Comparison of ENCODE assay signal across 14 cellular contexts in the genomic region with DNA sequence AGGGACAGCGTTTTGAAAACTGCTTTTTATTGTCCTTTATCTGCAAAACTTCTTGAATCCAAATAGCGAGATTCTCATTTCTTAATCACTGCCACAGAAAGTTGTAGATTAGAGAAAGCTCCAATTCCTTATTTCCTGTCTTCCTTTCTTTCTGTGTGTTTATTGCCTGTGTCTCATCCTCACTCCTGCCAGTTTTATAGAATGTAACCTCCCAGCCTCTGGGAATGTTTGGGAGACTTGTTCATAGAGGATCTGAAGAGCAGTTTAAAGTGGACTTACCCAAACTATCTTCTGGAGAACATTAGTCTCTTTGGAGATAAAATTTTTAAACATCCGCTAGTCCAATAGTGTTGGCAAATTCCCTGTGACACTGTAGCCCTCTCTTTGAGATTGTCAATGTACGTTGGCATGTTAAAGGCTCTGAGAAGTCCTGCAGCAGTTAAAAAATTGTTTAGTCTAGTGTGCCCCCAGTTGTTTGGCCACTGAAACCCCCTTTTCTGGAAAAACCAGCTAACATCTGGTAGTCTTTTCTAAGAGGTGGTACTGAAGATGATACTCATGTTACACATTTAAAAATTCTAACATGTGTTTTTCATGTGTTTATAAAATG. TPM values are rescaled to one million over a fixed set of nuclear protein-coding genes. Genes with fewer than 3 reads are reported as not detected.
A peak's percentile ranks its signal among the peaks of the same experiment; 100 is the strongest.
DNase-seq lines count a peak whose midpoint lies in the region; ATAC-seq, FAIRE-seq and TF ChIP-seq lines count a peak whose summit lies in the region.
"Had no signal": no experiment of that assay in that cellular context is flagged by ENCODE, and none has a peak within 500 bp of the region (broad histone marks: within the 10 kb centered on the region; RNA-seq: fewer than 3 reads in every experiment).

No MANE protein-coding gene starts in this region.

- no peaks in the 10 kb centered on the region for H3K36me3 Mint-ChIP-seq in chondrocyte (ENCODE audit: low read depth)
- H3K36me3 Mint-ChIP-seq in activated naive CD8-positive, alpha-beta T cell treated with anti-CD3 and anti-CD28 coated beads, Interleukin-2, amount 50 U/mL, for 24 hours (ENCODE audit: low read depth): peaks cover 2% of the 10 kb centered on the region
- H3K36me3 Mint-ChIP-seq: naive B cell had no signal

- peak overlapping the region; percentile 50 to 72 for H3K27ac ChIP-seq in mucosa of rectum (ENCODE audit: low read depth in 2 of 2, low read length in 2 of 2)

- H3K27me3 ChIP-seq in mucosa of rectum (ENCODE audit: control insufficient read depth in 2 of 2, insufficient read depth in 2 of 2, low read length in 2 of 2): no peaks in the 10 kb centered on the region

- peak; percentile 79 for DNase-seq in A172 (ENCODE audit: low spot score)
- DNase-seq in HTR-8/SVneo (ENCODE audit: insufficient read length, low spot score): peak; percentile 31
- no peak for DNase-seq in chondrocyte (ENCODE audit: low spot score)
- DNase-seq in NCI-H2081 (lab: John Stamatoyannopoulos, UW): no peak
- no peak for DNase-seq in activated naive CD8-positive, alpha-beta T cell treated with anti-CD3 and anti-CD28 coated beads, Interleukin-2, amount 50 U/mL, for 24 hours
- DNase-seq: activated CD4-positive, alpha-beta T cell treated with anti-CD3 and anti-CD28 coated beads for 48 hours; glutamatergic neuron; naive B cell; NCI-H1105; stimulated activated CD4-positive, alpha-beta T cell treated with anti-CD3 and anti-CD28 coated beads, Interleukin-4, amount 100 ng/mL, for 24 hours had no signal

- no peaks in the 10 kb centered on the region for H3K9me3 Mint-ChIP-seq in chondrocyte (ENCODE audit: low read depth)
- H3K9me3 Mint-ChIP-seq in activated naive CD8-positive, alpha-beta T cell treated with anti-CD3 and anti-CD28 coated beads, Interleukin-2, amount 50 U/mL, for 24 hours: no peaks in the 10 kb centered on the region

- H3K9me3 ChIP-seq in mucosa of rectum (ENCODE audit: control insufficient read depth in 2 of 2, low read length in 2 of 2): no peaks in the 10 kb centered on the region

- peaks cover 24 to 30% of the 10 kb centered on the region in 2 donors for H3K4me1 ChIP-seq in mucosa of rectum (ENCODE audit: control insufficient read depth in 2 of 2, insufficient read depth in 2 of 2, low read length in 2 of 2)

- peak overlapping the region; percentile 89 for H3K27ac Mint-ChIP-seq in chondrocyte (ENCODE audit: unreplicated experiment)
- H3K27ac Mint-ChIP-seq in activated naive CD8-positive, alpha-beta T cell treated with anti-CD3 and anti-CD28 coated beads, Interleukin-2, amount 50 U/mL, for 24 hours: no peak overlapping the region

- no peaks in the 10 kb centered on the region for H3K27me3 Mint-ChIP-seq in chondrocyte (ENCODE audit: low read depth)
- H3K27me3 Mint-ChIP-seq in activated naive CD8-positive, alpha-beta T cell treated with anti-CD3 and anti-CD28 coated beads, Interleukin-2, amount 50 U/mL, for 24 hours: no peaks in the 10 kb centered on the region
- H3K27me3 Mint-ChIP-seq: naive B cell had no signal

- no peak for TF ChIP-seq CTCF in chondrocyte (IDR thresholded peaks at IDR 0.05)

- peaks cover 5 to 10% of the 10 kb centered on the region in 2 donors for H3K36me3 ChIP-seq in mucosa of rectum (ENCODE audit: control insufficient read depth in 2 of 2, insufficient read depth in 2 of 2, low read length in 2 of 2)

- H3K4me3 ChIP-seq in mucosa of rectum (ENCODE audit: low read length in 2 of 2): no peak overlapping the region

- FAIRE-seq in HTR-8/SVneo (lab: Jason Lieb, UNC): no peak
- FAIRE-seq: urothelium cell line had no signal

- H3K9ac ChIP-seq in mucosa of rectum (ENCODE audit: low read depth in 1 of 2, low read length in 2 of 2): peak overlapping the region in 1 of 2 donors; percentile 35

- ATAC-seq in GM18868 (IDR thresholded peaks at IDR 0.05; ENCODE audit: unreplicated experiment) (no peak), GM18873 (IDR thresholded peaks at IDR 0.05; ENCODE audit: low FRiP score, unreplicated experiment) (no peak)
- ATAC-seq in activated naive CD8-positive, alpha-beta T cell treated with anti-CD3 and anti-CD28 coated beads, Interleukin-2, amount 50 U/mL, for 24 hours: no peak

- H3K4me1 Mint-ChIP-seq in chondrocyte (ENCODE audit: low read depth): peaks cover 48% of the 10 kb centered on the region
- peaks cover 15% of the 10 kb centered on the region for H3K4me1 Mint-ChIP-seq in activated naive CD8-positive, alpha-beta T cell treated with anti-CD3 and anti-CD28 coated beads, Interleukin-2, amount 50 U/mL, for 24 hours

- H3K4me3 Mint-ChIP-seq in chondrocyte (ENCODE audit: unreplicated experiment): no peak overlapping the region
- H3K4me3 Mint-ChIP-seq in activated naive CD8-positive, alpha-beta T cell treated with anti-CD3 and anti-CD28 coated beads, Interleukin-2, amount 50 U/mL, for 24 hours: no peak overlapping the region
- H3K4me3 Mint-ChIP-seq: naive B cell had no signal

RNA-seq across cellular contexts. Expression of a gene that starts 50.5 kb away (rescaled TPM):
- total RNA-seq in A172 (2014; rRNA removed; shearing (Covaris generic)): 225 and 260 TPM in 2 replicates
- total RNA-seq in chondrocyte: 56.5 to 75.3 TPM (median 70.2 TPM) in 3 replicates

Comparison
In these comparisons a context has a peak if more than half of its experiments do, and no peak if none do; other contexts are left out.
1. DNase-seq: peak in A172 (single experiment) and HTR-8/SVneo (single experiment); none in chondrocyte (single experiment), NCI-H2081 (0 of 2) and activated naive CD8-positive, alpha-beta T cell treated with anti-CD3 and anti-CD28 coated beads, Interleukin-2, amount 50 U/mL, for 24 hours (single experiment).